In the genomic region with DNA sequence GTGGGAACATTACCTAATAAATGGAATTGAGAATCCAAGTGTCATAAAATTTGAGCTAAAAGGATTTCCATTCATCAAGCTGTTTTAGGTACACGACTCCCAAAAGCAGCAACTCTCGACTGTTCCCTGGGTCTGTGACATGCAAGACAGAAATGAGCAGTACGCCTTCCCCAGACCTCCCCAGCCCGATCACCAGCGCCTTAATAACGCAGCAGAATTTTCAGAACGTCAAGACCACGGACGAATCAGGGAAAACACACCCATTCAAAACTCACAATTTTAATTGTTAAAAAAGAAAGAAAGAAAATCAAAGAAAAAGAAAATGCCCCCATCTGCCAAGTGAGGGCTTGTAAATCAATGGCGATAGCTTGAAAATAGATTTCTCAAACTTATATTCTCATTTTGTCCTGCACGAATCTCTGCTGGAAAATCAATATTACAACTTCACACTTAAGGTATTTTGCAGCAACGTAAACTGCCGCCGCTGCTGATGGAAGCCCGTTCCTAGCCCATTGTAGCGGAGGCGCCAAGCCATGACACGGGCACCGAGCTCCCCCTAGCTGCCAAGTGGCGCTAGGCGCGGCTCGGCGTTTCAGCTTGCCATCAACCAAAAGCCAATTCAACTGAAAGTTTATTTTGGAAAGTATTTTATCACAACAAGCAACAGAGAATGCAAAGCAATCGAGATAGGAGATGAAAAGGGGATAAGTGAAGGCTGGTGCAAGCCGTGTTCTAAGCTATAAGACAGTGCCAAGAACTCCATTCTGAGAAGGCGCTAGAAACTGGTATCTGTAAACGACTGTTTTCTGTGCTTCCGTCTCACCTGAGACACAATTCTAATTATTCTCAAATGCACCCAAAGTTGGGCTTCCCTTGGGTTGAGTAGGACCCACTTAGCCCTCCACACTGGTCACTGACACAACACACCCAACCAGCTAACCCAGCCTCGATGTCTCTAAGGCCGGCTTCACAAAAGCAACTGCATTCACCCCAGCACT, we compare ENCODE assay signal across 8 cellular contexts. TPM values are rescaled to one million over a fixed set of nuclear protein-coding genes. Genes with fewer than 3 reads are reported as not detected.
DNase-seq lines count a peak whose midpoint lies in the region; ATAC-seq lines count a peak whose summit lies in the region.

No MANE protein-coding gene starts in this region.

- peaks cover 52% of the 10 kb centered on the region for H3K4me1 Mint-ChIP-seq in activated CD4-positive, alpha-beta memory T cell treated with anti-CD3 and anti-CD28 coated beads for 36 hours (ENCODE audit: low read depth)
- H3K4me1 Mint-ChIP-seq in memory B cell = peaks cover 8% of the 10 kb centered on the region

- peaks cover 60% of the 10 kb centered on the region for H3K36me3 Mint-ChIP-seq in activated CD4-positive, alpha-beta memory T cell treated with anti-CD3 and anti-CD28 coated beads for 36 hours
- H3K36me3 Mint-ChIP-seq in memory B cell = peaks cover 2% of the 10 kb centered on the region

- peaks cover under 1% of the 10 kb centered on the region for H3K27me3 Mint-ChIP-seq in activated CD4-positive, alpha-beta memory T cell treated with anti-CD3 and anti-CD28 coated beads for 36 hours
- H3K27me3 Mint-ChIP-seq in memory B cell = peaks cover 42% of the 10 kb centered on the region

- H3K27ac ChIP-seq in duodenal mucosa (ENCODE audit: low read depth, low read length) = no peak overlapping the region

- peak overlapping the region; percentile 100 for H3K27ac Mint-ChIP-seq in activated CD4-positive, alpha-beta memory T cell treated with anti-CD3 and anti-CD28 coated beads for 36 hours
- H3K27ac Mint-ChIP-seq in memory B cell = no peak overlapping the region

- ATAC-seq in HG03095 (IDR thresholded peaks at IDR 0.05; ENCODE audit: unreplicated experiment) (peak; percentile 73), memory B cell (ENCODE audit: low read depth) (peak; percentile 42)

- H3K9me3 Mint-ChIP-seq in activated CD4-positive, alpha-beta memory T cell treated with anti-CD3 and anti-CD28 coated beads for 36 hours = no peaks in the 10 kb centered on the region
- no peaks in the 10 kb centered on the region for H3K9me3 Mint-ChIP-seq in memory B cell

- H3K36me3 ChIP-seq in duodenal mucosa (ENCODE audit: control insufficient read depth in 1 of 2, insufficient read depth in 2 of 2, low read length in 2 of 2) = no peaks in the 10 kb centered on the region

- CTCF ChIA-PET in activated CD4-positive, alpha-beta memory T cell treated with anti-CD3 and anti-CD28 coated beads for 36 hours (lab: Charles Lee) = interaction anchor here (0.5 to 10.4 kb wide), 34 partner anchors 9 to 1959 kb away, joined by 3 to 130 read pairs (median 5); no protein-coding TSS in a partner anchor

- peak; percentile 59 to 80 for DNase-seq in NCI-H524 (lab: John Stamatoyannopoulos, UW)
- no peak for DNase-seq in NCI-H524 treated with DMSO at 0.1 percent for 48 hours (lab: John Stamatoyannopoulos, UW)
- peak; percentile 83 for DNase-seq in NCI-H510A treated with DMSO at 0.1 percent for 48 hours (lab: John Stamatoyannopoulos, UW)
- DNase-seq in activated CD4-positive, alpha-beta memory T cell treated with anti-CD3 and anti-CD28 coated beads for 36 hours = peak; percentile 93
- peak; percentile 18 to 54 for DNase-seq in memory B cell (ENCODE audit: low spot score in 2 of 2)
- peak; percentile 73 for DNase-seq in stimulated activated CD8-positive, alpha-beta memory T cell treated with anti-CD3 and anti-CD28 coated beads, Interleukin-15, amount 100 ng/mL, for 24 hours (ENCODE audit: low read depth)

- peak overlapping the region; percentile 7 to 14 for H3K4me3 ChIP-seq in duodenal mucosa (ENCODE audit: low read depth in 1 of 2, low read length in 2 of 2)

- peaks cover 11 to 27% of the 10 kb centered on the region in 2 donors for H3K4me1 ChIP-seq in duodenal mucosa (ENCODE audit: control insufficient read depth in 1 of 2, insufficient read depth in 2 of 2, low read length in 2 of 2)

- POLR2A ChIA-PET in activated CD4-positive, alpha-beta memory T cell treated with anti-CD3 and anti-CD28 coated beads for 36 hours (lab: Charles Lee) = interaction anchor here (0.8 to 19.8 kb wide), 9 partner anchors 9 to 1289 kb away, joined by 3 to 425 read pairs (median 7); no protein-coding TSS in a partner anchor

- H3K27me3 ChIP-seq in duodenal mucosa (ENCODE audit: control insufficient read depth in 1 of 2, insufficient read depth in 2 of 2, low read length in 2 of 2) = peaks cover 2 to 8% of the 10 kb centered on the region in 2 donors

- intact Hi-C loops in activated CD4-positive, alpha-beta memory T cell treated with anti-CD3 and anti-CD28 coated beads for 36 hours (cut with micrococcal nuclease) = loop anchor here (1.0 to 10.0 kb wide), 10 partner anchors 36 to 1809 kb away; a partner anchor contains a TSS

- no peaks in the 10 kb centered on the region for H3K9me3 ChIP-seq in duodenal mucosa (ENCODE audit: control insufficient read depth in 1 of 2, low read length in 2 of 2)

- peak overlapping the region in 1 of 2 donors; percentile 20 for H3K9ac ChIP-seq in duodenal mucosa (ENCODE audit: low read depth in 1 of 2, low read length in 2 of 2)

- peak overlapping the region; percentile 96 for H3K4me3 Mint-ChIP-seq in activated CD4-positive, alpha-beta memory T cell treated with anti-CD3 and anti-CD28 coated beads for 36 hours
- peak overlapping the region; percentile 47 for H3K4me3 Mint-ChIP-seq in memory B cell

RNA-seq across cellular contexts. Expression of a gene that starts 5.5 kb away (rescaled TPM):
- 10 to 100 TPM; 48.9 to 49.1 TPM for total RNA-seq in activated CD4-positive, alpha-beta memory T cell treated with anti-CD3 and anti-CD28 coated beads for 36 hours
